Comparison of ENCODE assay signal across 9 cellular contexts in the genomic region with DNA sequence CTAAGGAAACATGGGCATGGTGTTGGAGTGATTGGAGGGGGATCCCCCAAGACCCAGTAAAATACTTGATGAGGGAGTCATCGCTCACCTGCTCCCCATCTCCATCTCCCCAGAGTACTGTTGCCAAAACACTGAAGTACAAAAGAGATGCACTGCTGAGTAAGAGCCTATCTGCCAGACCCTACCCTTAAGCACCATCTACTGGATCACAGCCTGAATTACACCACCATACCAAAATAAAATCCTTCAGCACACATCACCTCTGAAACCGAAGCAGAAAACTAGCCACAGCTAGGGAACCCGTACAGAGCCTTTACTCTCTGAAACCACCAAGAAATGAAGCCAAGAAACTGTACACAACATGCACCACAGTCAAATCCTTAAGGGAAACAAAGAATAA.
A peak's percentile ranks its signal among the peaks of the same experiment; 100 is the strongest.
DNase-seq lines count a peak whose midpoint lies in the region; ATAC-seq and TF ChIP-seq lines count a peak whose summit lies in the region.
"Had no signal": no experiment of that assay in that cellular context is flagged by ENCODE, and none has a peak within 500 bp of the region (broad histone marks: within the 10 kb centered on the region; RNA-seq: fewer than 3 reads in every experiment).

No MANE protein-coding gene starts in this region.

- ATAC-seq in left ventricle myocardium superior, result no peak

- H3K4me1 Mint-ChIP-seq in brain, result no peaks in the 10 kb centered on the region
- H3K4me1 Mint-ChIP-seq in activated CD4-positive, alpha-beta T cell treated with anti-CD3 and anti-CD28 coated beads, Interleukin-2, amount 10 ng/mL, durations not matched to agents 24 days and 14 days, result no peaks in the 10 kb centered on the region

- no peak overlapping the region for H3K4me3 ChIP-seq in LNCaP clone FGC (ENCODE audit: low read depth, low read length)
- H3K4me3 ChIP-seq: stomach had no signal

- no peaks in the 10 kb centered on the region for H3K27me3 Mint-ChIP-seq in brain
- H3K27me3 Mint-ChIP-seq in activated CD4-positive, alpha-beta T cell treated with anti-CD3 and anti-CD28 coated beads, Interleukin-2, amount 10 ng/mL, durations not matched to agents 24 days and 14 days, result no peaks in the 10 kb centered on the region

- H3K27ac Mint-ChIP-seq in brain, result no peak overlapping the region
- no peak overlapping the region for H3K27ac Mint-ChIP-seq in activated CD4-positive, alpha-beta T cell treated with anti-CD3 and anti-CD28 coated beads, Interleukin-2, amount 10 ng/mL, durations not matched to agents 24 days and 14 days

- TF ChIP-seq CTCF in LNCaP clone FGC (IDR thresholded peaks at IDR 0.05; ENCODE audit: control insufficient read depth, extremely low read depth, insufficient read depth) (peak; percentile 51), brain (conservative IDR thresholded peaks at IDR 0.05) (peak; percentile 45 to 47)

- intact Hi-C loops in left ventricle myocardium superior (cut with micrococcal nuclease), result no loop called here
- intact Hi-C loops in activated CD4-positive, alpha-beta T cell treated with anti-CD3 and anti-CD28 coated beads, Interleukin-2, amount 10 ng/mL, durations not matched to agents 24 days and 14 days (cut with micrococcal nuclease), result no loop called here

- H3K9me3 Mint-ChIP-seq in brain, result peaks cover 0 to 7% (median 6%) of the 10 kb centered on the region in 5 experiments
- no peaks in the 10 kb centered on the region for H3K9me3 Mint-ChIP-seq in activated CD4-positive, alpha-beta T cell treated with anti-CD3 and anti-CD28 coated beads, Interleukin-2, amount 10 ng/mL, durations not matched to agents 24 days and 14 days

- DNase-seq in NCI-H2029 treated with DMSO at 0.1 percent for 48 hours (lab: John Stamatoyannopoulos, UW) (peak; percentile 2), NCI-H2029 (lab: John Stamatoyannopoulos, UW) (no peak), LNCaP clone FGC (ENCODE audit: low read depth) (peak; percentile 11), pons (ENCODE audit: low spot score) (peak; percentile 2), left ventricle myocardium superior (no peak)
- no peak for DNase-seq in activated CD4-positive, alpha-beta T cell treated with anti-CD3 and anti-CD28 coated beads for 1 hour
- no peak for DNase-seq in activated CD4-positive, alpha-beta T cell treated with anti-CD3 and anti-CD28 coated beads, Interleukin-2, amount 10 ng/mL, durations not matched to agents 24 days and 14 days
- DNase-seq: stomach had no signal

- H3K36me3 Mint-ChIP-seq in brain, result no peaks in the 10 kb centered on the region
- no peaks in the 10 kb centered on the region for H3K36me3 Mint-ChIP-seq in activated CD4-positive, alpha-beta T cell treated with anti-CD3 and anti-CD28 coated beads, Interleukin-2, amount 10 ng/mL, durations not matched to agents 24 days and 14 days (ENCODE audit: low read depth)

- no peak overlapping the region for H3K4me3 Mint-ChIP-seq in brain
- no peak overlapping the region for H3K4me3 Mint-ChIP-seq in activated CD4-positive, alpha-beta T cell treated with anti-CD3 and anti-CD28 coated beads, Interleukin-2, amount 10 ng/mL, durations not matched to agents 24 days and 14 days

Comparison
In these comparisons a context has a peak if more than half of its experiments do, and no peak if none do; other contexts are left out.
1. DNase-seq: peak in NCI-H2029 treated with DMSO at 0.1 percent for 48 hours (single experiment), LNCaP clone FGC (single experiment) and pons (single experiment); none in NCI-H2029 (single experiment), left ventricle myocardium superior (single experiment), activated CD4-positive, alpha-beta T cell treated with anti-CD3 and anti-CD28 coated beads for 1 hour (single experiment) and activated CD4-positive, alpha-beta T cell treated with anti-CD3 and anti-CD28 coated beads, Interleukin-2, amount 10 ng/mL, durations not matched to agents 24 days and 14 days (single experiment).